ENCODE assay signal across 1 cellular context in genomic region chr3:109835958-109836357, GRCh38.
TF ChIP-seq lines count a peak whose summit lies in the region.

No MANE protein-coding gene starts in this region.

TF ChIP-seq in H1, 55 proteins besides CTCF, POLR2A, EP300 and RAD21 (continued from another document):
- TF ChIP-seq BCL11A (IDR thresholded peaks at IDR 0.05; ENCODE audit: low read depth in 2 of 2, low read length in 2 of 2) (no peak), POU5F1 (IDR thresholded peaks at IDR 0.05; ENCODE audit: low read depth, low read length) (no peak), SP1 (IDR thresholded peaks at IDR 0.05; ENCODE audit: low read depth, low read length) (no peak)
TF ChIP-seq in H1: peak in this region for 0.
